1 cellular context compared by ENCODE assay signal in the genomic region with DNA sequence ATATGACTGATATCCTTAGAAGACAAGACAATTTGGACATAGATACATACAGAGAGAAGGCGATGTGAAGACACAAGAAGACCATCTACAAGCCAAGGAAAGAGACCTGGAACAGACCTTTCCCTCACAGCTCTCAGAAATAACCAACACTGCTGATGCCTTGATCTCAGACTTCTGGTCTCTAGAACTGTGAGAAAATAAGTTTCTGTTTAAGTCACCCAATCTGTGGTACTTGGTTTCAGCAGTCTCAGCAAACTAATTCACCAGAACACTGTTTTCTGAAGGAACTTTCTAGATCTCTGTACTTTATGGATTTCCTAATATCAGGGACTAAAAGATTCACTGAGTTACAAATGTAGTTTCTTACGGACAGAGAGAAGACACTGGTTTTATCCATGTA.
TF ChIP-seq lines count a peak whose summit lies in the region.

No MANE protein-coding gene starts in this region.

TF ChIP-seq in GM12878, 131 proteins besides CTCF, POLR2A, EP300 and RAD21:
- TF ChIP-seq, protein P1, sequence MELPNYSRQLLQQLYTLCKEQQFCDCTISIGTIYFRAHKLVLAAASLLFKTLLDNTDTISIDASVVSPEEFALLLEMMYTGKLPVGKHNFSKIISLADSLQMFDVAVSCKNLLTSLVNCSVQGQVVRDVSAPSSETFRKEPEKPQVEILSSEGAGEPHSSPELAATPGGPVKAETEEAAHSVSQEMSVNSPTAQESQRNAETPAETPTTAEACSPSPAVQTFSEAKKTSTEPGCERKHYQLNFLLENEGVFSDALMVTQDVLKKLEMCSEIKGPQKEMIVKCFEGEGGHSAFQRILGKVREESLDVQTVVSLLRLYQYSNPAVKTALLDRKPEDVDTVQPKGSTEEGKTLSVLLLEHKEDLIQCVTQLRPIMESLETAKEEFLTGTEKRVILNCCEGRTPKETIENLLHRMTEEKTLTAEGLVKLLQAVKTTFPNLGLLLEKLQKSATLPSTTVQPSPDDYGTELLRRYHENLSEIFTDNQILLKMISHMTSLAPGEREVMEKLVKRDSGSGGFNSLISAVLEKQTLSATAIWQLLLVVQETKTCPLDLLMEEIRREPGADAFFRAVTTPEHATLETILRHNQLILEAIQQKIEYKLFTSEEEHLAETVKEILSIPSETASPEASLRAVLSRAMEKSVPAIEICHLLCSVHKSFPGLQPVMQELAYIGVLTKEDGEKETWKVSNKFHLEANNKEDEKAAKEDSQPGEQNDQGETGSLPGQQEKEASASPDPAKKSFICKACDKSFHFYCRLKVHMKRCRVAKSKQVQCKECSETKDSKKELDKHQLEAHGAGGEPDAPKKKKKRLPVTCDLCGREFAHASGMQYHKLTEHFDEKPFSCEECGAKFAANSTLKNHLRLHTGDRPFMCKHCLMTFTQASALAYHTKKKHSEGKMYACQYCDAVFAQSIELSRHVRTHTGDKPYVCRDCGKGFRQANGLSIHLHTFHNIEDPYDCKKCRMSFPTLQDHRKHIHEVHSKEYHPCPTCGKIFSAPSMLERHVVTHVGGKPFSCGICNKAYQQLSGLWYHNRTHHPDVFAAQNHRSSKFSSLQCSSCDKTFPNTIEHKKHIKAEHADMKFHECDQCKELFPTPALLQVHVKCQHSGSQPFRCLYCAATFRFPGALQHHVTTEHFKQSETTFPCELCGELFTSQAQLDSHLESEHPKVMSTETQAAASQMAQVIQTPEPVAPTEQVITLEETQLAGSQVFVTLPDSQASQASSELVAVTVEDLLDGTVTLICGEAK (IDR thresholded peaks at IDR 0.05; ENCODE audit: borderline replicate concordance): no peak
- TF ChIP-seq PRDM15 (CRISPR knock-in tag; IDR thresholded peaks at IDR 0.05) (no peak), SKIL (IDR thresholded peaks at IDR 0.05; ENCODE audit: low read depth, poor library complexity, severe bottlenecking) (peak; percentile 24), JUNB (IDR thresholded peaks at IDR 0.05) (peak; percentile 53), TCF7 (IDR thresholded peaks at IDR 0.05; ENCODE audit: borderline replicate concordance) (no peak), RB1 (IDR thresholded peaks at IDR 0.05; ENCODE audit: borderline replicate concordance) (no peak), RUNX3 (IDR thresholded peaks at IDR 0.05; ENCODE audit: low read length) (peak; percentile 35; the same call in 1 of the 2 replicates), NFIC (IDR thresholded peaks at IDR 0.05; ENCODE audit: low read depth, low read length) (0 out of 2 replicates have a peak, but pooled peaks have one; percentile 28), CEBPB (IDR thresholded peaks at IDR 0.05; ENCODE audit: borderline replicate concordance in 1 of 2, low read depth in 2 of 2, low read length in 2 of 2) (no peak), EGR1 (IDR thresholded peaks at IDR 0.05; ENCODE audit: borderline replicate concordance in 1 of 2, low read depth in 2 of 2, low read length in 2 of 2) (no peak), EZH2 (IDR thresholded peaks at IDR 0.05; ENCODE audit: borderline replicate concordance, control insufficient read depth, low read depth, low read length) (no peak)
- TF ChIP-seq, protein P2, sequence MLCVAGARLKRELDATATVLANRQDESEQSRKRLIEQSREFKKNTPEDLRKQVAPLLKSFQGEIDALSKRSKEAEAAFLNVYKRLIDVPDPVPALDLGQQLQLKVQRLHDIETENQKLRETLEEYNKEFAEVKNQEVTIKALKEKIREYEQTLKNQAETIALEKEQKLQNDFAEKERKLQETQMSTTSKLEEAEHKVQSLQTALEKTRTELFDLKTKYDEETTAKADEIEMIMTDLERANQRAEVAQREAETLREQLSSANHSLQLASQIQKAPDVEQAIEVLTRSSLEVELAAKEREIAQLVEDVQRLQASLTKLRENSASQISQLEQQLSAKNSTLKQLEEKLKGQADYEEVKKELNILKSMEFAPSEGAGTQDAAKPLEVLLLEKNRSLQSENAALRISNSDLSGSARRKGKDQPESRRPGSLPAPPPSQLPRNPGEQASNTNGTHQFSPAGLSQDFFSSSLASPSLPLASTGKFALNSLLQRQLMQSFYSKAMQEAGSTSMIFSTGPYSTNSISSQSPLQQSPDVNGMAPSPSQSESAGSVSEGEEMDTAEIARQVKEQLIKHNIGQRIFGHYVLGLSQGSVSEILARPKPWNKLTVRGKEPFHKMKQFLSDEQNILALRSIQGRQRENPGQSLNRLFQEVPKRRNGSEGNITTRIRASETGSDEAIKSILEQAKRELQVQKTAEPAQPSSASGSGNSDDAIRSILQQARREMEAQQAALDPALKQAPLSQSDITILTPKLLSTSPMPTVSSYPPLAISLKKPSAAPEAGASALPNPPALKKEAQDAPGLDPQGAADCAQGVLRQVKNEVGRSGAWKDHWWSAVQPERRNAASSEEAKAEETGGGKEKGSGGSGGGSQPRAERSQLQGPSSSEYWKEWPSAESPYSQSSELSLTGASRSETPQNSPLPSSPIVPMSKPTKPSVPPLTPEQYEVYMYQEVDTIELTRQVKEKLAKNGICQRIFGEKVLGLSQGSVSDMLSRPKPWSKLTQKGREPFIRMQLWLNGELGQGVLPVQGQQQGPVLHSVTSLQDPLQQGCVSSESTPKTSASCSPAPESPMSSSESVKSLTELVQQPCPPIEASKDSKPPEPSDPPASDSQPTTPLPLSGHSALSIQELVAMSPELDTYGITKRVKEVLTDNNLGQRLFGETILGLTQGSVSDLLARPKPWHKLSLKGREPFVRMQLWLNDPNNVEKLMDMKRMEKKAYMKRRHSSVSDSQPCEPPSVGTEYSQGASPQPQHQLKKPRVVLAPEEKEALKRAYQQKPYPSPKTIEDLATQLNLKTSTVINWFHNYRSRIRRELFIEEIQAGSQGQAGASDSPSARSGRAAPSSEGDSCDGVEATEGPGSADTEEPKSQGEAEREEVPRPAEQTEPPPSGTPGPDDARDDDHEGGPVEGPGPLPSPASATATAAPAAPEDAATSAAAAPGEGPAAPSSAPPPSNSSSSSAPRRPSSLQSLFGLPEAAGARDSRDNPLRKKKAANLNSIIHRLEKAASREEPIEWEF (IDR thresholded peaks at IDR 0.05; ENCODE audit: insufficient replicate concordance, low read depth, low read length): no peak
- TF ChIP-seq, protein P3, sequence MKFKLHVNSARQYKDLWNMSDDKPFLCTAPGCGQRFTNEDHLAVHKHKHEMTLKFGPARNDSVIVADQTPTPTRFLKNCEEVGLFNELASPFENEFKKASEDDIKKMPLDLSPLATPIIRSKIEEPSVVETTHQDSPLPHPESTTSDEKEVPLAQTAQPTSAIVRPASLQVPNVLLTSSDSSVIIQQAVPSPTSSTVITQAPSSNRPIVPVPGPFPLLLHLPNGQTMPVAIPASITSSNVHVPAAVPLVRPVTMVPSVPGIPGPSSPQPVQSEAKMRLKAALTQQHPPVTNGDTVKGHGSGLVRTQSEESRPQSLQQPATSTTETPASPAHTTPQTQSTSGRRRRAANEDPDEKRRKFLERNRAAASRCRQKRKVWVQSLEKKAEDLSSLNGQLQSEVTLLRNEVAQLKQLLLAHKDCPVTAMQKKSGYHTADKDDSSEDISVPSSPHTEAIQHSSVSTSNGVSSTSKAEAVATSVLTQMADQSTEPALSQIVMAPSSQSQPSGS (IDR thresholded peaks at IDR 0.05; ENCODE audit: low read length): peak; percentile 22; the same call in 1 of the 2 replicates
